17 cellular contexts compared by ENCODE assay signal in the genomic region with DNA sequence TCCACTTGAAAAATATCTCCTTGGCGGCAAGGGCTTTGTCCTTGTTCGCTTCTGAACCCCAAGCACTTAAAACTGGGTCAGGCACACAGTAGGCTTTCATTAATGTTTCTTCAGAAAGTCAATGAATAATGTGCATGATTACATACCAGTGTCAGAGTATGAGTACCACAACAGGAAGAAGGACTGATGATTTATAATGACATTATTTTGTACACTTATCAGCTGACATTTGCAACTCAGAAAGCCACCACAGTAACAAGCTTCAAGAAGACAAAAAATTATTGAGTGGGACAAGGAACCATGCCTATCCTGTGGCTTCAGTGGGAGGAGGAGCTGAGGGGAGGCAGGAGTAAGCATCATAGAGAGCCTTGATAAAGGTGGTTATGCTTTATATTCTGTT. TPM values are rescaled to one million over a fixed set of nuclear protein-coding genes. Genes with fewer than 3 reads are reported as not detected.
DNase-seq lines count a peak whose midpoint lies in the region; ATAC-seq, FAIRE-seq and TF ChIP-seq lines count a peak whose summit lies in the region.
"Had no signal": no experiment of that assay in that cellular context is flagged by ENCODE, and none has a peak within 500 bp of the region (broad histone marks: within the 10 kb centered on the region; RNA-seq: fewer than 3 reads in every experiment).

No MANE protein-coding gene starts in this region.

- H3K27me3 ChIP-seq in CD4-positive, CD25-positive, alpha-beta regulatory T cell (ENCODE audit: control insufficient read depth, insufficient read depth, low read length) = no peaks in the 10 kb centered on the region
- H3K27me3 ChIP-seq in RWPE2 (ENCODE audit: insufficient read depth, poor library complexity, severe bottlenecking) = no peaks in the 10 kb centered on the region

- peaks cover 13% of the 10 kb centered on the region for H3K4me1 ChIP-seq in CD4-positive, CD25-positive, alpha-beta regulatory T cell (ENCODE audit: control insufficient read depth, insufficient read depth, low read length, poor library complexity, severe bottlenecking)
- peaks cover 25% of the 10 kb centered on the region for H3K4me1 ChIP-seq in RWPE2 (ENCODE audit: insufficient read depth, poor library complexity, severe bottlenecking)
- H3K4me1 ChIP-seq: Caco-2 had no signal

- no peaks in the 10 kb centered on the region for H3K9me3 ChIP-seq in CD4-positive, CD25-positive, alpha-beta regulatory T cell (ENCODE audit: control insufficient read depth in 2 of 2, low read length in 2 of 2)
- no peaks in the 10 kb centered on the region for H3K9me3 ChIP-seq in RWPE2 (ENCODE audit: severe bottlenecking)
- H3K9me3 ChIP-seq: Caco-2 had no signal

- no peak for TF ChIP-seq POLR2A in GM12892 (IDR thresholded peaks at IDR 0.05; ENCODE audit: low read depth, low read length)

- no peak overlapping the region for H3K4me3 ChIP-seq in CD4-positive, CD25-positive, alpha-beta regulatory T cell (ENCODE audit: low read depth, low read length)
- H3K4me3 ChIP-seq in RWPE2 (ENCODE audit: severe bottlenecking) (no peak overlapping the region), foreskin fibroblast (ENCODE audit: low read depth in 1 of 2, low read length in 2 of 2) (no peak overlapping the region)
- H3K4me3 ChIP-seq: GM23248 had no signal

- POLR2A ChIA-PET in activated CD4-positive, alpha-beta memory T cell treated with anti-CD3 and anti-CD28 coated beads, Interleukin-2, amount 10 ng/mL, durations not matched to agents 7 days and 5 days (lab: Charles Lee) = interaction anchor here (2.9 kb wide), 1 partner anchor 10 kb away, joined by 16 read pairs; the partner anchor contains the start of genes LNX2 and POLR1D

- peaks cover 28% of the 10 kb centered on the region for H3K36me3 Mint-ChIP-seq in CD4-positive, CD25-positive, alpha-beta regulatory T cell
- H3K36me3 Mint-ChIP-seq in activated CD4-positive, alpha-beta memory T cell treated with anti-CD3 and anti-CD28 coated beads, Interleukin-2, amount 10 ng/mL, durations not matched to agents 7 days and 5 days (ENCODE audit: low read depth) = peaks cover 45% of the 10 kb centered on the region

- H3K9me3 Mint-ChIP-seq in CD4-positive, CD25-positive, alpha-beta regulatory T cell = no peaks in the 10 kb centered on the region
- H3K9me3 Mint-ChIP-seq in activated CD4-positive, alpha-beta memory T cell treated with anti-CD3 and anti-CD28 coated beads, Interleukin-2, amount 10 ng/mL, durations not matched to agents 7 days and 5 days = no peaks in the 10 kb centered on the region
- H3K9me3 Mint-ChIP-seq: CD8-positive, alpha-beta T cell had no signal

- H3K27ac Mint-ChIP-seq in CD4-positive, CD25-positive, alpha-beta regulatory T cell = peak overlapping the region; percentile 23 to 81 (median 28)
- no peak overlapping the region for H3K27ac Mint-ChIP-seq in activated CD4-positive, alpha-beta memory T cell treated with anti-CD3 and anti-CD28 coated beads, Interleukin-2, amount 10 ng/mL, durations not matched to agents 7 days and 5 days
- H3K27ac Mint-ChIP-seq: CD8-positive, alpha-beta T cell had no signal

- no peak overlapping the region for H3K27ac ChIP-seq in CD4-positive, CD25-positive, alpha-beta regulatory T cell (ENCODE audit: insufficient read depth, low read length, poor library complexity, severe bottlenecking)
- peak overlapping the region; percentile 93 for H3K27ac ChIP-seq in RWPE2 (ENCODE audit: poor library complexity, severe bottlenecking)
- H3K27ac ChIP-seq in epithelial cell of prostate = peak overlapping the region; percentile 96
- H3K27ac ChIP-seq: GM23248 had no signal

- H3K4me3 Mint-ChIP-seq in CD4-positive, CD25-positive, alpha-beta regulatory T cell = no peak overlapping the region
- no peak overlapping the region for H3K4me3 Mint-ChIP-seq in activated CD4-positive, alpha-beta memory T cell treated with anti-CD3 and anti-CD28 coated beads, Interleukin-2, amount 10 ng/mL, durations not matched to agents 7 days and 5 days
- H3K4me3 Mint-ChIP-seq: CD8-positive, alpha-beta T cell had no signal

- peaks cover 30 to 80% (median 58%) of the 10 kb centered on the region in 4 donors for H3K4me1 Mint-ChIP-seq in CD4-positive, CD25-positive, alpha-beta regulatory T cell
- peaks cover 29% of the 10 kb centered on the region for H3K4me1 Mint-ChIP-seq in activated CD4-positive, alpha-beta memory T cell treated with anti-CD3 and anti-CD28 coated beads, Interleukin-2, amount 10 ng/mL, durations not matched to agents 7 days and 5 days

- peak; percentile 17 for FAIRE-seq in GM12892 (lab: Jason Lieb, UNC)
- FAIRE-seq: G401.6, H1 had no signal

- CTCF ChIA-PET in activated CD4-positive, alpha-beta memory T cell treated with anti-CD3 and anti-CD28 coated beads, Interleukin-2, amount 10 ng/mL, durations not matched to agents 7 days and 5 days (lab: Charles Lee) = no interaction called here

- DNase-seq in CD4-positive, CD25-positive, alpha-beta regulatory T cell = no peak
- no peak for DNase-seq in GM12892 (ENCODE audit: insufficient read length)
- DNase-seq in RWPE2 (ENCODE audit: low spot score) = no peak
- DNase-seq in epithelial cell of prostate (ENCODE audit: low read depth, low spot score) = no peak
- no peak for DNase-seq in activated CD4-positive, alpha-beta memory T cell treated with anti-CD3 and anti-CD28 coated beads, Interleukin-2, amount 10 ng/mL, durations not matched to agents 7 days and 5 days
- DNase-seq in NCI-H2107 (lab: John Stamatoyannopoulos, UW) = no peak
- DNase-seq in foreskin fibroblast = no peak
- DNase-seq: Caco-2; CD8-positive, alpha-beta T cell; DMS153; DND-41; GM23248; H7; HCEC 1CT had no signal

- no peak for TF ChIP-seq CTCF in RWPE2 (IDR thresholded peaks at IDR 0.05; ENCODE audit: poor library complexity, severe bottlenecking)
- no peak for TF ChIP-seq CTCF in foreskin fibroblast (IDR thresholded peaks at IDR 0.05; ENCODE audit: low read depth, low read length)

- peaks cover 28% of the 10 kb centered on the region for H3K36me3 ChIP-seq in CD4-positive, CD25-positive, alpha-beta regulatory T cell (ENCODE audit: control insufficient read depth, insufficient read depth, low read length)
- peaks cover 43% of the 10 kb centered on the region for H3K36me3 ChIP-seq in RWPE2 (ENCODE audit: low read depth)

- H3K27me3 Mint-ChIP-seq in CD4-positive, CD25-positive, alpha-beta regulatory T cell = no peaks in the 10 kb centered on the region
- H3K27me3 Mint-ChIP-seq in activated CD4-positive, alpha-beta memory T cell treated with anti-CD3 and anti-CD28 coated beads, Interleukin-2, amount 10 ng/mL, durations not matched to agents 7 days and 5 days = no peaks in the 10 kb centered on the region

- ATAC-seq in CD4-positive, CD25-positive, alpha-beta regulatory T cell (ENCODE audit: low read depth in 2 of 2) = peak in 1 of 2 donors; percentile 20
- no peak for ATAC-seq in RWPE2 (ENCODE audit: low read depth)
- no peak for ATAC-seq in GM18907 (IDR thresholded peaks at IDR 0.05; ENCODE audit: unreplicated experiment)
- ATAC-seq: CD8-positive, alpha-beta T cell had no signal

RNA-seq across cellular contexts. Expression of gene POLR1D, which starts 10.0 kb away (rescaled TPM):
- 150 TPM for total RNA-seq in CD4-positive, CD25-positive, alpha-beta regulatory T cell
- polyA plus RNA-seq in CD4-positive, CD25-positive, alpha-beta regulatory T cell = 100 to 1,000 TPM; 184 to 239 (median 211) TPM
- 189 TPM for polyA plus RNA-seq in GM12892 (2012; ENCODE audit: missing spikeins)
- total RNA-seq in activated CD4-positive, alpha-beta memory T cell treated with anti-CD3 and anti-CD28 coated beads, Interleukin-2, amount 10 ng/mL, durations not matched to agents 7 days and 5 days = 100 to 1,000 TPM; 125 to 127 TPM

RNA-seq across cellular contexts. Expression of gene LNX2, which starts 11.3 kb away (rescaled TPM):
- 6.5 TPM for total RNA-seq in CD4-positive, CD25-positive, alpha-beta regulatory T cell
- 1 to 10 TPM; 3.7 to 5.0 (median 4.8) TPM for polyA plus RNA-seq in CD4-positive, CD25-positive, alpha-beta regulatory T cell
- polyA plus RNA-seq in GM12892 (2012; ENCODE audit: missing spikeins) = 3.2 TPM
- total RNA-seq in activated CD4-positive, alpha-beta memory T cell treated with anti-CD3 and anti-CD28 coated beads, Interleukin-2, amount 10 ng/mL, durations not matched to agents 7 days and 5 days = 1 to 10 TPM; 8.0 to 8.1 TPM
